ENCODE assay signal across 22 cellular contexts in genomic region chr7:124251616-124252015, GRCh38.
"Had no signal": no experiment of that assay in that cellular context is flagged by ENCODE, and none has a peak within 500 bp of the region (broad histone marks: within the 10 kb centered on the region; RNA-seq: fewer than 3 reads in every experiment).

No MANE protein-coding gene starts in this region.

- ATAC-seq: activated CD8-positive, alpha-beta T cell treated with anti-CD3 and anti-CD28 coated beads for 36 hours; activated T-cell treated with anti-CD3 and anti-CD28 coated beads, Interleukin-2, amount 50 U/mL, for 72 hours; activated T-helper 17 cell treated with anti-CD3 and anti-CD28 coated beads, Interleukin-2, amount 50 U/mL, for 72 hours had no signal

- H3K27ac ChIP-seq: KMS-11, WERI-Rb-1 had no signal

- DNase-seq: activated CD4-positive, alpha-beta T cell treated with anti-CD3 and anti-CD28 coated beads for 1 hour; activated CD4-positive, alpha-beta T cell treated with anti-CD3 and anti-CD28 coated beads, Interleukin-2, amount 10 ng/mL, durations not matched to agents 24 days and 14 days; activated CD4-positive, alpha-beta T cell treated with anti-CD3 and anti-CD28 coated beads, Interleukin-2, amount 50 U/mL, for 4 hours; activated CD4-positive, CD25-positive, alpha-beta regulatory T cell; activated CD8-positive, alpha-beta T cell treated with anti-CD3 and anti-CD28 coated beads for 36 hours; activated effector memory CD4-positive, alpha-beta T cell treated with anti-CD3 and anti-CD28 coated beads, Interleukin-2, amount 50 U/mL, for 16 hours; activated naive CD4-positive, alpha-beta T cell; activated naive CD4-positive, alpha-beta T cell treated with anti-CD3 and anti-CD28 coated beads, Interleukin-2, amount 50 U/mL, for 16 hours; activated naive CD8-positive, alpha-beta T cell treated with anti-CD3 and anti-CD28 coated beads for 36 hours; activated T-cell treated with anti-CD3 and anti-CD28 coated beads, Interleukin-2, amount 50 U/mL, for 1 hour; activated T-cell treated with anti-CD3 and anti-CD28 coated beads, Interleukin-2, amount 50 U/mL, for 72 hours; amygdala; central memory CD4-positive, alpha-beta T cell; NCI-H1092 treated with DMSO at 0.1 percent for 48 hours; NCI-H146; NCI-H187; NCI-H524; Right ventricle myocardium superior; T1000; WERI-Rb-1 had no signal

- H3K36me3 ChIP-seq: WERI-Rb-1 had no signal

- H3K9ac ChIP-seq: KMS-11 had no signal

- H3K4me2 ChIP-seq: KMS-11 had no signal
